ENCODE assay signal across 8 cellular contexts in the genomic region with DNA sequence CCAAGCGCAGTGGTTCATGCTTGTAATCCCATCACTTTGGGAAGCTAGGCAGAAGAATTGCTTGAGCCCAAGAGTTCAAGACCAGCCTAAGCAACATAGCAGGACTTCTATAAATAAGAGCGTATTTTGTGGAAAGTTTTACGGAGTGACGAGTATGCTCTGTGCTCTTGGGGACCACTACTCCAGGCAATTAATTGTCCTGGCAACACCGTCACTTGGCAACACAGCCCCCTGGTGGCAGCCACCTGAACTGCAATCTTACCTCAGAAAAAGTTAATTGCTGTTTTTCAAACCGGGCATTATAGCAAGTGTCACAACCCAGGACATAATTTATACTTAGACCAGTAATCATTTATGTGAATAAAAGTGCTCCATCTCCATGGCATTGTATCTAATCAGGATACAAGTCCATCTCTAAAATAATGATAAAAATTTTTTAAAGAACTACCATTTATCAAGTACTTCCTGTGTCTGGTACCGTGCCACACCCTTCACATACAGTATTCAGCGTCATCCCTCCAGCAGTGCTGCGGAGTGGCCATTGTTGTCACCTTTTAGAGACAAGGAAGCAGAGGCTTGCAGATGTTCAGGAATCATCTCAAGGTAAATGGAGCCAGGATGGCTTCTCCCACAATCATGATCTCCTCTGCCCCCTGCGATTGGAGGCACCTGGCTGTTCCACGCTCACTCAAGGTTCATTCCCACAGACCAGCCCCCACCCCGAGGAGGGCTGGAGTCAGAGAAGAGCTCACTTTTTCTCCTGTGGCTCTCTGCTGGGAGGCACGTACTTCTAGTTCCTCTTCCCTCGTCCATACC. TPM values are rescaled to one million over a fixed set of nuclear protein-coding genes. Genes with fewer than 3 reads are reported as not detected.
A peak's percentile ranks its signal among the peaks of the same experiment; 100 is the strongest.
DNase-seq lines count a peak whose midpoint lies in the region; ATAC-seq and TF ChIP-seq lines count a peak whose summit lies in the region.

No MANE protein-coding gene starts in this region.

- H3K9me3 ChIP-seq in A673 (ENCODE audit: low read depth, low read length, poor library complexity, severe bottlenecking), result no peaks in the 10 kb centered on the region
- H3K9me3 ChIP-seq in esophagus squamous epithelium, result no peaks in the 10 kb centered on the region
- no peaks in the 10 kb centered on the region for H3K9me3 ChIP-seq in thoracic aorta

- H3K27me3 Mint-ChIP-seq in nephron progenitor cell (ENCODE audit: low read depth, poor library complexity), result peaks cover 47% of the 10 kb centered on the region

- CTCF ChIA-PET in A673 (lab: Charles Lee), result interaction anchor here (1.2 kb wide), 1 partner anchor 70 kb away, joined by 3 read pairs; no protein-coding TSS in a partner anchor

- TF ChIP-seq POLR2A in esophagus squamous epithelium (IDR thresholded peaks at IDR 0.05), result no peak

- H3K4me1 Mint-ChIP-seq in nephron progenitor cell, result peaks cover 13% of the 10 kb centered on the region

- no peak overlapping the region for H3K27ac Mint-ChIP-seq in nephron progenitor cell

- H3K4me1 ChIP-seq in A673 (ENCODE audit: insufficient read depth, low read length, poor library complexity, severe bottlenecking) (no peaks in the 10 kb centered on the region), esophagus squamous epithelium (peaks cover 7 to 24% (median 7%) of the 10 kb centered on the region in 3 donors), thoracic aorta (ENCODE audit: control insufficient read depth in 1 of 2, low read depth in 2 of 2) (peaks cover 0 to 8% of the 10 kb centered on the region in 2 donors)

- intact Hi-C loops in A673 (cut with micrococcal nuclease; ENCODE audit: unreplicated experiment), result loop anchor here (10.0 kb wide), 1 partner anchor 595 kb away; no protein-coding TSS in a partner anchor
- intact Hi-C loops in esophagus squamous epithelium (cut with DNase I), result loop anchor here (5.0 kb wide), 1 partner anchor 73 kb away; no protein-coding TSS in a partner anchor

- TF ChIP-seq CTCF in A673 (conservative IDR thresholded peaks at IDR 0.05; ENCODE audit: low read depth, low read length), result peak; percentile 97
- TF ChIP-seq CTCF in GM13977 (IDR thresholded peaks at IDR 0.05; ENCODE audit: extremely low read depth, insufficient read depth, missing control alignments), result peak; percentile 90
- peak; percentile 87 to 97 (median 94) for TF ChIP-seq CTCF in esophagus squamous epithelium (IDR thresholded peaks at IDR 0.05)
- TF ChIP-seq CTCF in nephron progenitor cell (IDR thresholded peaks at IDR 0.05), result peak; percentile 91
- peak; percentile 88 for TF ChIP-seq CTCF in thoracic aorta (IDR thresholded peaks at IDR 0.05)

- POLR2A ChIA-PET in A673 (lab: Charles Lee; ENCODE audit: low non-redundant PET), result no interaction called here

- DNase-seq in A673 (ENCODE audit: low spot score), result peak; percentile 72
- peak; percentile 73 for DNase-seq in GM13977 (ENCODE audit: low spot score)
- DNase-seq in NCI-H82 treated with DMSO at 0.1 percent for 48 hours (lab: John Stamatoyannopoulos, UW; ENCODE audit: unreplicated experiment), result peak; percentile 19
- peak; percentile 9 for DNase-seq in activated CD8-positive, alpha-beta memory T cell treated with anti-CD3 and anti-CD28 coated beads, Interleukin-2, amount 50 U/mL, for 1 hour (ENCODE audit: extremely low read depth)
- no peak for DNase-seq in esophagus squamous epithelium (lab: John Stamatoyannopoulos, UW)
- DNase-seq in nephron progenitor cell, result peak; percentile 88
- DNase-seq in thoracic aorta (ENCODE audit: low spot score), result no peak

- no peaks in the 10 kb centered on the region for H3K9me3 Mint-ChIP-seq in nephron progenitor cell

- BruUV-seq in A673 (replicated peaks; lab: Mats Ljungman, UMichigan), result no TSS peak

- no peaks in the 10 kb centered on the region for H3K36me3 ChIP-seq in A673 (ENCODE audit: insufficient read depth, low read length, poor library complexity, severe bottlenecking)
- H3K36me3 ChIP-seq in esophagus squamous epithelium, result no peaks in the 10 kb centered on the region
- no peaks in the 10 kb centered on the region for H3K36me3 ChIP-seq in thoracic aorta

- H3K27me3 ChIP-seq in A673 (replicated peaks; ENCODE audit: insufficient read depth, low read depth, low read length, poor library complexity), result no peaks in the 10 kb centered on the region
- peaks cover 0 to 2% (median 0%) of the 10 kb centered on the region in 4 donors for H3K27me3 ChIP-seq in esophagus squamous epithelium
- H3K27me3 ChIP-seq in thoracic aorta (replicated peaks; ENCODE audit: insufficient read depth), result no peaks in the 10 kb centered on the region

- ATAC-seq in thoracic aorta (ENCODE audit: insufficient number of reproducible peaks, low FRiP score, low read depth), result no peak
- ATAC-seq in HG03108 (IDR thresholded peaks at IDR 0.05; ENCODE audit: unreplicated experiment), result no peak

- in situ Hi-C loops in GM13977 (cut with MboI; ENCODE audit: low pct_unique_long_range_greater_than_20kb, low sequenced_read_pairs, unreplicated experiment), result loop anchor here (5.0 to 10.0 kb wide), 2 partner anchors 68 to 75 kb away; no protein-coding TSS in a partner anchor

- WGBS in esophagus squamous epithelium, 2 donors, result 45 to 47% methylated on average over 14 of the region's 14 CpGs

- H3K27ac ChIP-seq in A673 (ENCODE audit: low read depth, low read length, poor library complexity, severe bottlenecking) (no peak overlapping the region), esophagus squamous epithelium (no peak overlapping the region), thoracic aorta (no peak overlapping the region)

- no peaks in the 10 kb centered on the region for H3K36me3 Mint-ChIP-seq in nephron progenitor cell (ENCODE audit: low read depth)

- no peak overlapping the region for H3K4me3 Mint-ChIP-seq in nephron progenitor cell

- no peak overlapping the region for H3K4me3 ChIP-seq in A673 (ENCODE audit: low read depth, low read length, poor library complexity, severe bottlenecking)
- H3K4me3 ChIP-seq in esophagus squamous epithelium, result no peak overlapping the region
- H3K4me3 ChIP-seq in thoracic aorta, result no peak overlapping the region

RNA-seq across cellular contexts. Expression of a gene that starts 34.5 kb away (rescaled TPM):
- total RNA-seq in A673 (2021), result not detected in 2 replicates
- total RNA-seq in esophagus squamous epithelium, result 1 to 10 TPM in 1 of 4 donors, under 1 TPM in 3; 0.19 to 5.9 (median 0.23) TPM
- not detected for total RNA-seq in thoracic aorta

RNA-seq across cellular contexts. Expression of a gene that starts 39.0 kb away (rescaled TPM):
- not detected in 2 replicates for total RNA-seq in A673 (2021)
- total RNA-seq in esophagus squamous epithelium, result 10 to 100 TPM in 1 of 4 donors, 1 to 10 TPM in 3; 1.1 to 89.5 (median 9.2) TPM
- not detected for total RNA-seq in thoracic aorta

Comparison
In these comparisons a context has a peak if more than half of its experiments do, and no peak if none do; other contexts are left out.
1. DNase-seq: peak in A673 (single experiment), GM13977 (single experiment), NCI-H82 treated with DMSO at 0.1 percent for 48 hours (single experiment), activated CD8-positive, alpha-beta memory T cell treated with anti-CD3 and anti-CD28 coated beads, Interleukin-2, amount 50 U/mL, for 1 hour (single experiment) and nephron progenitor cell (single experiment); none in esophagus squamous epithelium (single experiment) and thoracic aorta (single experiment).
2. Peak in every context shown above with its lines, with median percentiles within 50 percentile points of each other: CTCF ChIP-seq.